Comparison of ENCODE assay signal across 7 cellular contexts in genomic region chr12:49707127-49707811, GRCh38. TPM values are rescaled to one million over a fixed set of nuclear protein-coding genes. Genes with fewer than 3 reads are reported as not detected.
DNase-seq lines count a peak whose midpoint lies in the region; ATAC-seq and TF ChIP-seq lines count a peak whose summit lies in the region.

FMNL3 (minus strand) TSS chr12:49707405; CDS start chr12:49707180, 225 bp downstream.

- H3K9me3 ChIP-seq in ascending aorta (no peaks in the 10 kb centered on the region), right cardiac atrium (ENCODE audit: control insufficient read depth, low read length) (no peaks in the 10 kb centered on the region)

- H3K27ac ChIP-seq in ascending aorta = peak within 1 kb of the TSS; percentile 94 to 98
- H3K27ac ChIP-seq in right cardiac atrium (ENCODE audit: low read length) = peak within 1 kb of the TSS; percentile 81

- H3K4me3 ChIP-seq in ascending aorta (peak within 1 kb of the TSS; percentile 80 to 94), right cardiac atrium (ENCODE audit: low read length) (peak within 1 kb of the TSS; percentile 74)

- intact Hi-C loops in T-helper 2 cell treated with Interferon-gamma antibody and Interleukin-4, amounts not matched to agents 100 ng/mL and 5 ng/mL, for 36 hours (cut with micrococcal nuclease) = loop anchor here (1.0 to 10.0 kb wide), 6 partner anchors 34 to 142 kb away; partner anchors contain the start of genes MCRS1, PRPF40B and TMBIM6
- intact Hi-C loops in ascending aorta (cut with DNase I) = loop anchor here (1.0 to 2.0 kb wide), 6 partner anchors 34 to 340 kb away; partner anchors contain the start of genes MCRS1, PRPF40B, SPATS2 and TMBIM6
- intact Hi-C loops in right cardiac atrium (cut with DNase I) = loop anchor here (1.0 to 5.0 kb wide), 4 partner anchors 35 to 64 kb away; no protein-coding TSS in a partner anchor

- H3K27me3 ChIP-seq in ascending aorta (no peaks in the 10 kb centered on the region), right cardiac atrium (ENCODE audit: control insufficient read depth, insufficient read depth) (no peaks in the 10 kb centered on the region)

- H3K4me1 ChIP-seq in ascending aorta (peaks cover 2 to 9% of the 10 kb centered on the region in 2 donors), right cardiac atrium (ENCODE audit: control insufficient read depth, insufficient read depth, low read length) (peaks cover 4% of the 10 kb centered on the region)

- DNase-seq in NCI-H187 (lab: John Stamatoyannopoulos, UW) = peak; percentile 86 to 97
- peak; percentile 91 to 99 for DNase-seq in ascending aorta (ENCODE audit: low spot score in 2 of 2)
- peak; percentile 99 to 100 (median 100) for DNase-seq in right cardiac atrium
- DNase-seq in renal cortical epithelial cell (ENCODE audit: low read depth) = peak; percentile 75

- peak; percentile 89 to 99 (median 95) for TF ChIP-seq CTCF in ascending aorta (IDR thresholded peaks at IDR 0.05)

- under 1% methylated on average over 89 of the region's 94 CpGs for WGBS in right cardiac atrium

- H3K36me3 ChIP-seq in ascending aorta = no peaks in the 10 kb centered on the region

- peak; percentile 82 for ATAC-seq in GM18502 (IDR thresholded peaks at IDR 0.05; ENCODE audit: poor library complexity, unreplicated experiment)
- peak; percentile 71 for ATAC-seq in HG02943 (IDR thresholded peaks at IDR 0.05; ENCODE audit: low read depth, unreplicated experiment)
- ATAC-seq in right cardiac atrium = peak; percentile 97 to 99

RNA-seq across cellular contexts. Expression of gene FMNL3, which starts in this region (rescaled TPM):
- total RNA-seq in T-helper 2 cell treated with Interferon-gamma antibody and Interleukin-4, amounts not matched to agents 100 ng/mL and 5 ng/mL, for 36 hours = 25.0 and 25.2 TPM in 2 replicates
- total RNA-seq in ascending aorta (30.4 TPM), right cardiac atrium (10 to 100 TPM; 11.7 to 19.0 (median 11.9) TPM), renal cortical epithelial cell (25.7 and 34.2 TPM in 2 replicates)
- 7.0 TPM for polyA plus RNA-seq in right cardiac atrium

Comparison
In these comparisons a context has a peak if more than half of its experiments do, and no peak if none do; other contexts are left out.
1. Peak in every context shown above with its lines: DNase-seq, ATAC-seq, H3K4me3 ChIP-seq and H3K27ac ChIP-seq.